In genomic region chr9:2159521-2160417, GRCh38 we compare ENCODE assay signal across 8 cellular contexts.
A peak's percentile ranks its signal among the peaks of the same experiment; 100 is the strongest.
DNase-seq lines count a peak whose midpoint lies in the region; ATAC-seq and TF ChIP-seq lines count a peak whose summit lies in the region.

No MANE protein-coding gene starts in this region.

- TF ChIP-seq CTCF in mesothelial cell of epicardium (IDR thresholded peaks at IDR 0.05; ENCODE audit: unreplicated experiment) (no peak), uterus (IDR thresholded peaks at IDR 0.05) (no peak)

- no peaks in the 10 kb centered on the region for H3K27me3 ChIP-seq in uterus

- H3K4me3 Mint-ChIP-seq in mesothelial cell of epicardium, result peak overlapping the region; percentile 51

- H3K36me3 ChIP-seq in uterus, result no peaks in the 10 kb centered on the region

- H3K9me3 ChIP-seq in uterus, result no peaks in the 10 kb centered on the region

- no peaks in the 10 kb centered on the region for H3K9me3 Mint-ChIP-seq in mesothelial cell of epicardium

- TF ChIP-seq POLR2A in uterus (IDR thresholded peaks at IDR 0.05), result no peak

- ATAC-seq in GM18858 (IDR thresholded peaks at IDR 0.05; ENCODE audit: unreplicated experiment), result no peak
- ATAC-seq in HG02840 (IDR thresholded peaks at IDR 0.05; ENCODE audit: low FRiP score, unreplicated experiment), result no peak

- peaks cover 17% of the 10 kb centered on the region for H3K36me3 Mint-ChIP-seq in mesothelial cell of epicardium

- peak overlapping the region; percentile 90 for H3K27ac Mint-ChIP-seq in mesothelial cell of epicardium

- peaks cover 54% of the 10 kb centered on the region for H3K4me1 Mint-ChIP-seq in mesothelial cell of epicardium

- peak overlapping the region; percentile 74 to 75 for H3K27ac ChIP-seq in uterus

- H3K27me3 Mint-ChIP-seq in mesothelial cell of epicardium (ENCODE audit: low read depth), result no peaks in the 10 kb centered on the region

- intact Hi-C loops in uterus (cut with DNase I; ENCODE audit: low total_unique reads), result no loop called here

- peak overlapping the region; percentile 32 to 45 for H3K4me3 ChIP-seq in uterus

- peak; percentile 23 for DNase-seq in COR-L47 (lab: John Stamatoyannopoulos, UW)
- DNase-seq in NCI-H69 (lab: John Stamatoyannopoulos, UW), result peak; percentile 74
- DNase-seq in cerebellar cortex (ENCODE audit: low spot score), result peak; percentile 77
- DNase-seq in mesothelial cell of epicardium (ENCODE audit: low spot score in 2 of 2, unreplicated experiment in 2 of 2), result no peak
- no peak for DNase-seq in uterus
- no peak for DNase-seq in GOT3 (lab: John Stamatoyannopoulos, UW)

- H3K4me1 ChIP-seq in uterus, result no peaks in the 10 kb centered on the region

Comparison
In these comparisons a context has a peak if more than half of its experiments do, and no peak if none do; other contexts are left out.
1. DNase-seq: peak in COR-L47 (single experiment), NCI-H69 (single experiment) and cerebellar cortex (single experiment); none in mesothelial cell of epicardium (0 of 2), uterus (0 of 2) and GOT3 (single experiment).